Comparison of ENCODE assay signal across 1 cellular context in genomic region chr10:61998937-61999336, GRCh38.
TF ChIP-seq lines count a peak whose summit lies in the region.

No MANE protein-coding gene starts in this region.

TF ChIP-seq in K562, 482 proteins besides CTCF, POLR2A, EP300 and RAD21:
- TF ChIP-seq ZNF398 (CRISPR knock-in tag; IDR thresholded peaks at IDR 0.05) (no peak), CHD7 (IDR thresholded peaks at IDR 0.05; ENCODE audit: low read depth, low read length) (no peak), USF2 (CRISPR knock-in tag; IDR thresholded peaks at IDR 0.05) (0 out of 2 replicates have a peak, but pooled peaks have one; percentile 16), USF1 (CRISPR knock-in tag; IDR thresholded peaks at IDR 0.05) (peak; percentile 47)
